Comparison of ENCODE assay signal across 17 cellular contexts in the genomic region with DNA sequence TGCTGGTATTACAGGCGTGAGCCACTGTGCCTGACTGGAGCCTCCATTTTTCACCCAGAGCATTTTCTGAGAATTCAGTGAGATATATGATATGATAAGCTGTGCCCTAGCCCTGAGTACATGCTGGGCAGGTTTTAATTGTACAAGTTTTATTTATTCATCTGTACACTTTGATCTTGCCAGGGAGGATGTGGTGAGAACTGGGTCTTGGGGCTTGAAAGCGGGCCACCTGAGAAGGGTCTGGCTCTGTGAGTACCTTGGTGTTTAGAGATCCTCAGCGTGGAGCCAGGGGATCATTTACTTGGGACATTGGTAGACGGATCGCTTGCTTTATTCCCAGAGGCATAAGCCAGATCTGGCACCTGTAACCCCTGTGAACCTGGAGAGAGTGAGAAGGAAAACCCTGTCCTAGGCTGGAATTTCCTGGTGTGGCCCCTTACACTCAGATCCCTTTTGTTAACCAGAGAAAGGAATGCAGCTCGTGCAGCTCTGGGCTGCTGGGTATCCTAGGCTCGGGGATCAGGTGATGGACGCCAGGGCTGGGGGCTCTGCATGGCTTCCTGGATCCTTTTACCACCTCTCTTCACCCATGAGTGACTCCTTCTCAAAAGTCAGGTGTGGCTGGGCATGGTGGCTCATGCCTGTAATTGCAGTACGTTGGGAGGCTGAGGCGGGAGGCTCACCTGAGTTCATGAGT.
DNase-seq lines count a peak whose midpoint lies in the region; ATAC-seq and TF ChIP-seq lines count a peak whose summit lies in the region.
"Had no signal": no experiment of that assay in that cellular context is flagged by ENCODE, and none has a peak within 500 bp of the region (broad histone marks: within the 10 kb centered on the region; RNA-seq: fewer than 3 reads in every experiment).

No MANE protein-coding gene starts in this region.

- in situ Hi-C loops in G401 (cut with HindIII; ENCODE audit: low sequenced_read_pairs), result no loop called here

- DNase-seq in activated CD4-positive, alpha-beta T cell treated with anti-CD3 and anti-CD28 coated beads, Interleukin-2, amount 10 ng/mL, durations not matched to agents 7 days and 5 days, result no peak
- DNase-seq in activated CD4-positive, alpha-beta T cell treated with anti-CD3 and anti-CD28 coated beads for 4 hours, result no peak
- DNase-seq in esophagus muscularis mucosa (ENCODE audit: extremely low spot score) (no peak), prostate gland (ENCODE audit: low spot score) (peak; percentile 80), G401 (ENCODE audit: low spot score) (no peak)
- DNase-seq: COR-L47; foreskin melanocyte; GDM1; KG1; NCI-H1436 treated with DMSO at 0.1 percent for 48 hours; stimulated activated CD4-positive, alpha-beta T cell treated with anti-CD3 and anti-CD28 coated beads, Interleukin-15, amount 100 ng/mL, for 24 hours had no signal

- H3K27ac Mint-ChIP-seq in activated CD4-positive, alpha-beta T cell treated with anti-CD3 and anti-CD28 coated beads, Interleukin-2, amount 10 ng/mL, durations not matched to agents 7 days and 5 days, result peak overlapping the region; percentile 74

- H3K36me3 ChIP-seq in KOPT-K1 (ENCODE audit: insufficient read depth, low read length) (peaks cover 88% of the 10 kb centered on the region), esophagus muscularis mucosa (peaks cover 43 to 87% (median 64%) of the 10 kb centered on the region in 4 donors), prostate gland (peaks cover 0 to 4% of the 10 kb centered on the region in 2 donors)

- H3K4me1 ChIP-seq in esophagus muscularis mucosa (peaks cover 4 to 38% (median 33%) of the 10 kb centered on the region in 4 donors), prostate gland (replicated peaks) (peaks cover 6% of the 10 kb centered on the region)
- H3K4me1 ChIP-seq: parathyroid adenoma had no signal

- H3K4me3 ChIP-seq in esophagus muscularis mucosa (no peak overlapping the region), prostate gland (no peak overlapping the region)
- H3K4me3 ChIP-seq: SJSA1 had no signal

- no peak for TF ChIP-seq POLR2A in esophagus muscularis mucosa (IDR thresholded peaks at IDR 0.05; ENCODE audit: low read depth)
- no peak for TF ChIP-seq POLR2A in prostate gland (IDR thresholded peaks at IDR 0.05)

- no peak for ATAC-seq in HG02623 (IDR thresholded peaks at IDR 0.05; ENCODE audit: unreplicated experiment)
- no peak for ATAC-seq in HG02884 (IDR thresholded peaks at IDR 0.05; ENCODE audit: unreplicated experiment)

- TF ChIP-seq CTCF in esophagus muscularis mucosa (IDR thresholded peaks at IDR 0.05) (no peak), prostate gland (IDR thresholded peaks at IDR 0.05) (no peak)

- intact Hi-C loops in esophagus muscularis mucosa (cut with DNase I), result no loop called here
- intact Hi-C loops in prostate gland (cut with DNase I), result no loop called here

- peaks cover 58% of the 10 kb centered on the region for H3K36me3 Mint-ChIP-seq in activated CD4-positive, alpha-beta T cell treated with anti-CD3 and anti-CD28 coated beads, Interleukin-2, amount 10 ng/mL, durations not matched to agents 7 days and 5 days (ENCODE audit: low read depth)

- no peaks in the 10 kb centered on the region for H3K27me3 Mint-ChIP-seq in activated CD4-positive, alpha-beta T cell treated with anti-CD3 and anti-CD28 coated beads, Interleukin-2, amount 10 ng/mL, durations not matched to agents 7 days and 5 days
- H3K27me3 Mint-ChIP-seq: central memory CD8-positive, alpha-beta T cell had no signal

- no peaks in the 10 kb centered on the region for H3K9me3 Mint-ChIP-seq in activated CD4-positive, alpha-beta T cell treated with anti-CD3 and anti-CD28 coated beads, Interleukin-2, amount 10 ng/mL, durations not matched to agents 7 days and 5 days
- H3K9me3 Mint-ChIP-seq: central memory CD8-positive, alpha-beta T cell had no signal

- H3K4me1 Mint-ChIP-seq in activated CD4-positive, alpha-beta T cell treated with anti-CD3 and anti-CD28 coated beads, Interleukin-2, amount 10 ng/mL, durations not matched to agents 7 days and 5 days, result peaks cover 25% of the 10 kb centered on the region

- H3K27ac ChIP-seq in KOPT-K1 (ENCODE audit: low read depth, low read length, poor library complexity, severe bottlenecking) (peak overlapping the region; percentile 62), esophagus muscularis mucosa (replicated peaks in 1 of 4) (peak overlapping the region; percentile 54 to 62 (median 60)), prostate gland (peak overlapping the region; percentile 33 to 74)
- H3K27ac ChIP-seq: parathyroid adenoma, SJSA1 had no signal

- POLR2A ChIA-PET in activated CD4-positive, alpha-beta T cell treated with anti-CD3 and anti-CD28 coated beads, Interleukin-2, amount 10 ng/mL, durations not matched to agents 7 days and 5 days (lab: Charles Lee), result no interaction called here

- H3K27me3 ChIP-seq in esophagus muscularis mucosa (no peaks in the 10 kb centered on the region), prostate gland (replicated peaks; ENCODE audit: insufficient read depth) (no peaks in the 10 kb centered on the region)
- H3K27me3 ChIP-seq: SJSA1 had no signal

- TF ChIP-seq EP300 in esophagus muscularis mucosa (IDR thresholded peaks at IDR 0.05), result no peak

- no peak overlapping the region for H3K4me3 Mint-ChIP-seq in activated CD4-positive, alpha-beta T cell treated with anti-CD3 and anti-CD28 coated beads, Interleukin-2, amount 10 ng/mL, durations not matched to agents 7 days and 5 days
- H3K4me3 Mint-ChIP-seq: central memory CD8-positive, alpha-beta T cell had no signal

- H3K9me3 ChIP-seq in KOPT-K1 (ENCODE audit: insufficient read depth, low read length, poor library complexity, severe bottlenecking) (no peaks in the 10 kb centered on the region), esophagus muscularis mucosa (no peaks in the 10 kb centered on the region), prostate gland (no peaks in the 10 kb centered on the region)
- H3K9me3 ChIP-seq: SJSA1 had no signal

- WGBS in esophagus muscularis mucosa, result 85% methylated on average over 10 of the region's 10 CpGs
- WGBS in prostate gland, result 66% methylated on average over 10 of the region's 10 CpGs

- CTCF ChIA-PET in activated CD4-positive, alpha-beta T cell treated with anti-CD3 and anti-CD28 coated beads, Interleukin-2, amount 10 ng/mL, durations not matched to agents 7 days and 5 days (lab: Charles Lee), result interaction anchor here (0.6 kb wide), 1 partner anchor 50 kb away, joined by 3 read pairs; no protein-coding TSS in a partner anchor
